In genomic region chr9:125106285-125106893, GRCh38 we compare ENCODE assay signal across 19 cellular contexts. TPM values are rescaled to one million over a fixed set of nuclear protein-coding genes. Genes with fewer than 3 reads are reported as not detected.
DNase-seq lines count a peak whose midpoint lies in the region; ATAC-seq and TF ChIP-seq lines count a peak whose summit lies in the region.
"Had no signal": no experiment of that assay in that cellular context is flagged by ENCODE, and none has a peak within 500 bp of the region (broad histone marks: within the 10 kb centered on the region; RNA-seq: fewer than 3 reads in every experiment).

No MANE protein-coding gene starts in this region.

- H3K79me2 ChIP-seq in Karpas-422 (ENCODE audit: low read length) = peaks cover 78% of the 10 kb centered on the region

- no peaks in the 10 kb centered on the region for H3K27me3 ChIP-seq in Karpas-422 (ENCODE audit: low read length)
- H3K27me3 ChIP-seq: heart left ventricle, Peyer's patch had no signal

- peak overlapping the region; percentile 17; the same call in 1 of the 2 replicates for H3K27ac ChIP-seq in Karpas-422 (ENCODE audit: low read length)
- H3K27ac ChIP-seq: C4-2B, heart left ventricle, Peyer's patch had no signal

- H3K4me1 Mint-ChIP-seq in chondrocyte (ENCODE audit: low read depth) = peaks cover 23% of the 10 kb centered on the region
- H3K4me1 Mint-ChIP-seq: activated CD4-positive, alpha-beta memory T cell treated with anti-CD3 and anti-CD28 coated beads, Interleukin-2, amount 10 ng/mL, durations not matched to agents 7 days and 5 days; nephron progenitor cell had no signal

- no peak overlapping the region for H3K4me3 Mint-ChIP-seq in chondrocyte (ENCODE audit: unreplicated experiment)
- H3K4me3 Mint-ChIP-seq: activated CD4-positive, alpha-beta memory T cell treated with anti-CD3 and anti-CD28 coated beads, Interleukin-2, amount 10 ng/mL, durations not matched to agents 7 days and 5 days; activated T-cell treated with anti-CD3 and anti-CD28 coated beads, Interleukin-2, amount 50 U/mL, for 72 hours; IgD-negative memory B cell; nephron progenitor cell had no signal

- no peak overlapping the region for H3K4me3 ChIP-seq in Karpas-422 (ENCODE audit: low read length)
- H3K4me3 ChIP-seq: heart left ventricle, Peyer's patch had no signal

- H3K9me2 ChIP-seq in Karpas-422 (replicated peaks; ENCODE audit: insufficient read depth, low read length) = no peaks in the 10 kb centered on the region

- DNase-seq in AG20443 (ENCODE audit: low spot score) = peak; percentile 18
- no peak for DNase-seq in Karpas-422
- no peak for DNase-seq in chondrocyte (ENCODE audit: low spot score)
- no peak for DNase-seq in omental fat pad (ENCODE audit: low spot score)
- no peak for DNase-seq in amygdala (lab: John Stamatoyannopoulos, UW)
- no peak for DNase-seq in stimulated activated CD4-positive, alpha-beta T cell treated with anti-CD3 and anti-CD28 coated beads, Interleukin-1b, Interleukin-23, amount 100 ng/mL, for 48 hours
- DNase-seq in RKO (ENCODE audit: low spot score) = no peak
- DNase-seq: activated CD4-positive, alpha-beta memory T cell treated with anti-CD3 and anti-CD28 coated beads, Interleukin-2, amount 10 ng/mL, durations not matched to agents 7 days and 5 days; activated T-cell treated with anti-CD3 and anti-CD28 coated beads, Interleukin-2, amount 50 U/mL, for 72 hours; DMS153; heart left ventricle; mesenchymal stem cell; NCI-H1092 treated with DMSO at 0.1 percent for 48 hours; NCI-H774; nephron progenitor cell; Peyer's patch had no signal

- no peaks in the 10 kb centered on the region for H3K9me3 ChIP-seq in Karpas-422 (ENCODE audit: low read length)
- H3K9me3 ChIP-seq: Peyer's patch had no signal

- no peak overlapping the region for H2AFZ ChIP-seq in Karpas-422 (ENCODE audit: low read length)

- H3K36me3 ChIP-seq in Karpas-422 (ENCODE audit: insufficient read depth, low read length) = no peaks in the 10 kb centered on the region
- H3K36me3 ChIP-seq: heart left ventricle, Peyer's patch had no signal

- TF ChIP-seq CTCF in chondrocyte (IDR thresholded peaks at IDR 0.05) (no peak), omental fat pad (IDR thresholded peaks at IDR 0.05) (no peak)

- H3K4me1 ChIP-seq in Karpas-422 (ENCODE audit: low read length) = no peaks in the 10 kb centered on the region
- H3K4me1 ChIP-seq: Peyer's patch had no signal

- H3K9me3 Mint-ChIP-seq in chondrocyte (ENCODE audit: low read depth) = peaks cover under 1% of the 10 kb centered on the region
- H3K9me3 Mint-ChIP-seq: activated T-cell treated with anti-CD3 and anti-CD28 coated beads, Interleukin-2, amount 50 U/mL, for 72 hours; IgD-negative memory B cell had no signal

- H3K27ac Mint-ChIP-seq in chondrocyte (ENCODE audit: unreplicated experiment) = peak overlapping the region; percentile 81
- H3K27ac Mint-ChIP-seq: activated CD4-positive, alpha-beta memory T cell treated with anti-CD3 and anti-CD28 coated beads, Interleukin-2, amount 10 ng/mL, durations not matched to agents 7 days and 5 days; activated T-cell treated with anti-CD3 and anti-CD28 coated beads, Interleukin-2, amount 50 U/mL, for 72 hours; nephron progenitor cell had no signal

- no peak overlapping the region for H3K9ac ChIP-seq in Karpas-422 (ENCODE audit: low read length)

- no peaks in the 10 kb centered on the region for H3K27me3 Mint-ChIP-seq in chondrocyte (ENCODE audit: low read depth)
- H3K27me3 Mint-ChIP-seq: activated CD4-positive, alpha-beta memory T cell treated with anti-CD3 and anti-CD28 coated beads, Interleukin-2, amount 10 ng/mL, durations not matched to agents 7 days and 5 days; IgD-negative memory B cell had no signal

- ATAC-seq in omental fat pad (ENCODE audit: low FRiP score) (peak; percentile 54), HG02981 (IDR thresholded peaks at IDR 0.05; ENCODE audit: unreplicated experiment) (no peak)
- ATAC-seq: activated T-cell treated with anti-CD3 and anti-CD28 coated beads, Interleukin-2, amount 50 U/mL, for 72 hours; heart left ventricle had no signal

- H4K20me1 ChIP-seq in Karpas-422 (ENCODE audit: insufficient read depth, low read depth, low read length) = no peaks in the 10 kb centered on the region

- no peak overlapping the region for H3K4me2 ChIP-seq in Karpas-422 (ENCODE audit: low read depth, low read length, poor library complexity, severe bottlenecking)

- H3K36me3 Mint-ChIP-seq in chondrocyte (ENCODE audit: low read depth) = no peaks in the 10 kb centered on the region

RNA-seq across cellular contexts. Expression of gene SCAI, which starts 36.9 kb away (rescaled TPM):
- 10.2 and 35.3 TPM in 2 replicates for total RNA-seq in Karpas-422 (2014; rRNA removed; shearing (Covaris generic); ENCODE audit: low replicate concordance)
- total RNA-seq in chondrocyte (5.1 to 6.0 TPM (median 5.4 TPM) in 3 replicates), omental fat pad (1 to 10 TPM; 4.0 to 9.1 (median 6.6) TPM)
